Comparison of ENCODE assay signal across 20 cellular contexts in genomic region chr20:58277578-58278344, GRCh38. TPM values are rescaled to one million over a fixed set of nuclear protein-coding genes. Genes with fewer than 3 reads are reported as not detected.
"Had no signal": no experiment of that assay in that cellular context is flagged by ENCODE, and none has a peak within 500 bp of the region (broad histone marks: within the 10 kb centered on the region; RNA-seq: fewer than 3 reads in every experiment).

No MANE protein-coding gene starts in this region.

- H3K4me2 ChIP-seq: neural progenitor cell had no signal

- H2AFZ ChIP-seq: neural progenitor cell had no signal

- H3K9me3 ChIP-seq: colonic mucosa, prostate gland, uterus had no signal

- H3K27me3 ChIP-seq: brain microvascular endothelial cell, colonic mucosa, neural progenitor cell, transverse colon, uterus had no signal

- DNase-seq: activated CD4-positive, alpha-beta T cell treated with anti-CD3 and anti-CD28 coated beads for 48 hours; activated CD4-positive, CD25-positive, alpha-beta regulatory T cell; activated CD8-positive, alpha-beta T cell treated with anti-CD3 and anti-CD28 coated beads, Interleukin-2, amount 10 ng/mL, durations not matched to agents 7 days and 5 days; activated naive CD4-positive, alpha-beta T cell treated with anti-CD3 and anti-CD28 coated beads for 36 hours; activated naive CD8-positive, alpha-beta T cell treated with anti-CD3 and anti-CD28 coated beads, Interleukin-2, amount 50 U/mL, for 24 hours; activated T-cell treated with anti-CD3 and anti-CD28 coated beads, Interleukin-2, amount 50 U/mL, for 24 hours; aorta; brain microvascular endothelial cell; colonic mucosa; foreskin melanocyte; hypothalamus; islet precursor cell; mammary epithelial cell; right cardiac atrium; transverse colon; uterus had no signal

- H3K4me3 ChIP-seq: colonic mucosa, neural progenitor cell, prostate gland, transverse colon, uterus had no signal

- H3K27ac ChIP-seq: brain microvascular endothelial cell, colonic mucosa, neural progenitor cell, prostate gland, transverse colon, uterus had no signal

- H3K4me1 ChIP-seq: prostate gland, uterus had no signal

- H3K36me3 ChIP-seq: brain microvascular endothelial cell, colonic mucosa, neural progenitor cell, prostate gland, transverse colon, uterus had no signal

- H3K9ac ChIP-seq: neural progenitor cell had no signal

- ATAC-seq: activated CD8-positive, alpha-beta T cell treated with anti-CD3 and anti-CD28 coated beads, Interleukin-2, amount 10 ng/mL, durations not matched to agents 7 days and 5 days; activated naive CD8-positive, alpha-beta T cell treated with anti-CD3 and anti-CD28 coated beads, Interleukin-2, amount 50 U/mL, for 24 hours; left lobe of liver; right cardiac atrium had no signal

RNA-seq across cellular contexts. Expression of gene ANKRD60, which starts 49.3 kb away (rescaled TPM):
- polyA plus RNA-seq: aorta, fibroblast of lung, mammary epithelial cell, right cardiac atrium had no signal
